Comparison of ENCODE assay signal across 24 cellular contexts in genomic region chr11:44510372-44510771, GRCh38. TPM values are rescaled to one million over a fixed set of nuclear protein-coding genes. Genes with fewer than 3 reads are reported as not detected.
DNase-seq lines count a peak whose midpoint lies in the region; ATAC-seq and TF ChIP-seq lines count a peak whose summit lies in the region.
"Had no signal": no experiment of that assay in that cellular context is flagged by ENCODE, and none has a peak within 500 bp of the region (broad histone marks: within the 10 kb centered on the region; RNA-seq: fewer than 3 reads in every experiment).

No MANE protein-coding gene starts in this region.

- no peak overlapping the region for H4K5ac ChIP-seq in IMR-90 (ENCODE audit: low read depth, low read length)

- ATAC-seq in IMR-90 (ENCODE audit: low read depth) (no peak), GM18505 (IDR thresholded peaks at IDR 0.05; ENCODE audit: unreplicated experiment) (no peak)
- no peak for ATAC-seq in activated CD4-positive, alpha-beta T cell treated with anti-CD3 and anti-CD28 coated beads for 36 hours
- ATAC-seq: CD8-positive, alpha-beta T cell; GM12878 had no signal

- peaks cover 16% of the 10 kb centered on the region for H3K27me3 Mint-ChIP-seq in neural progenitor cell (ENCODE audit: insufficient read depth, low read depth)
- peaks cover 7% of the 10 kb centered on the region for H3K27me3 Mint-ChIP-seq in activated CD4-positive, alpha-beta T cell treated with anti-CD3 and anti-CD28 coated beads for 36 hours

- H3K14ac ChIP-seq in IMR-90 (replicated peaks; ENCODE audit: low read depth, low read length): no peak overlapping the region

- H3K56ac ChIP-seq in IMR-90 (ENCODE audit: extremely low read depth, insufficient read depth, low read length): no peak overlapping the region

- H4K20me1 ChIP-seq in IMR-90 (ENCODE audit: insufficient read depth, low read length) (no peaks in the 10 kb centered on the region), neural progenitor cell (ENCODE audit: low read depth) (no peaks in the 10 kb centered on the region)
- H4K20me1 ChIP-seq: BLaER1 treated with 17β-estradiol and CSF1 and Interleukin-3, amounts not matched to agents 10 nM and 100 nM had no signal

- H3K18ac ChIP-seq in IMR-90 (ENCODE audit: low read depth, low read length): no peak overlapping the region

- H2BK20ac ChIP-seq in IMR-90 (ENCODE audit: low read depth, low read length): no peak overlapping the region

- H3K23ac ChIP-seq in IMR-90 (ENCODE audit: low read depth, low read length): no peak overlapping the region

- H3K9ac ChIP-seq in IMR-90 (ENCODE audit: low read depth, low read length): no peak overlapping the region
- H3K9ac ChIP-seq in neural progenitor cell: no peak overlapping the region
- H3K9ac ChIP-seq: BLaER1 treated with 17β-estradiol and CSF1 and Interleukin-3, amounts not matched to agents 10 nM and 100 nM had no signal

- no peak overlapping the region for H3K4ac ChIP-seq in IMR-90 (ENCODE audit: low read depth, low read length)

- POLR2A ChIA-PET in IMR-90 (lab: Charles Lee; ENCODE audit: unreplicated experiment): no interaction called here
- POLR2A ChIA-PET in A673 (lab: Charles Lee; ENCODE audit: low non-redundant PET): interaction anchor here (0.6 kb wide), 1 partner anchor 386 kb away, joined by 11 read pairs; no protein-coding TSS in a partner anchor
- POLR2A ChIA-PET in activated CD4-positive, alpha-beta T cell treated with anti-CD3 and anti-CD28 coated beads for 36 hours (lab: Charles Lee): no interaction called here

- no peak for TF ChIP-seq POLR2A in IMR-90 (IDR thresholded peaks at IDR 0.05; ENCODE audit: low read depth, low read length)
- no peak for TF ChIP-seq POLR2A in GM18505 (IDR thresholded peaks at IDR 0.05; ENCODE audit: borderline replicate concordance, extremely low read depth, insufficient read depth, insufficient read length)

- H3K9me1 ChIP-seq in IMR-90 (ENCODE audit: insufficient read depth, low read length): no peaks in the 10 kb centered on the region

- H3K79me2 ChIP-seq in neural progenitor cell (ENCODE audit: low read depth): no peaks in the 10 kb centered on the region

- H3K79me1 ChIP-seq in IMR-90 (ENCODE audit: low read depth in 1 of 2, low read length in 2 of 2): no peaks in the 10 kb centered on the region

- H3K27ac Mint-ChIP-seq in neural progenitor cell: peak overlapping the region; percentile 14
- no peak overlapping the region for H3K27ac Mint-ChIP-seq in activated CD4-positive, alpha-beta T cell treated with anti-CD3 and anti-CD28 coated beads for 36 hours
- H3K27ac Mint-ChIP-seq: B cell; CD4-positive, alpha-beta T cell; CD8-positive, alpha-beta T cell had no signal

- no peak for TF ChIP-seq CTCF in IMR-90 (conservative IDR thresholded peaks at IDR 0.05; ENCODE audit: low read depth, low read length)
- no peak for TF ChIP-seq CTCF in neural progenitor cell (IDR thresholded peaks at IDR 0.05)
- no peak for TF ChIP-seq CTCF in A673 (conservative IDR thresholded peaks at IDR 0.05; ENCODE audit: low read depth, low read length)

- dilution Hi-C loops in IMR-90 (cut with HindIII; ENCODE audit: low sequenced_read_pairs, unreplicated experiment): no loop called here

- H3K4me1 ChIP-seq in IMR-90 (ENCODE audit: control insufficient read depth, insufficient read depth, low read length) (no peaks in the 10 kb centered on the region), neural progenitor cell (peaks cover 8% of the 10 kb centered on the region), A673 (ENCODE audit: insufficient read depth, low read length, poor library complexity, severe bottlenecking) (peaks cover 6% of the 10 kb centered on the region)
- H3K4me1 ChIP-seq: Caco-2 had no signal

- no peak overlapping the region for H2AK5ac ChIP-seq in IMR-90 (ENCODE audit: low read depth, low read length)

- H2BK120ac ChIP-seq in IMR-90 (ENCODE audit: low read depth, low read length): no peak overlapping the region

- no peak for DNase-seq in IMR-90
- peak; percentile 20 for DNase-seq in NCI-H460 (ENCODE audit: extremely low read depth, low read depth)
- DNase-seq in neural progenitor cell (ENCODE audit: low spot score): no peak
- DNase-seq in NCI-H128 (lab: John Stamatoyannopoulos, UW; ENCODE audit: unreplicated experiment): no peak
- DNase-seq in A673 (ENCODE audit: low spot score): no peak
- DNase-seq in activated CD4-positive, alpha-beta T cell treated with anti-CD3 and anti-CD28 coated beads for 36 hours: no peak
- DNase-seq: 8988T; AML-193; Caco-2; Calu3; CD4-positive, alpha-beta T cell; CD8-positive, alpha-beta T cell; DMS 273 treated with DMSO at 0.1 percent for 48 hours; DMS153; DMS53; DMS79; DND-41; EL; GDM1 had no signal

- CTCF ChIA-PET in IMR-90 (lab: Yijun Ruan, JAX) (no interaction called here), A673 (lab: Charles Lee) (interaction anchor here (0.6 kb wide), 1 partner anchor 15 kb away, joined by 3 read pairs; no protein-coding TSS in a partner anchor)
- CTCF ChIA-PET in activated CD4-positive, alpha-beta T cell treated with anti-CD3 and anti-CD28 coated beads for 36 hours (lab: Charles Lee): no interaction called here

- H3K27me3 ChIP-seq in IMR-90 (ENCODE audit: control insufficient read depth, insufficient read depth, low read length) (peaks cover 33% of the 10 kb centered on the region), neural progenitor cell (no peaks in the 10 kb centered on the region), A673 (replicated peaks; ENCODE audit: insufficient read depth, low read depth, low read length, poor library complexity) (no peaks in the 10 kb centered on the region)
- H3K27me3 ChIP-seq: BLaER1 treated with 17β-estradiol and CSF1 and Interleukin-3, amounts not matched to agents 10 nM and 100 nM had no signal

- 72% methylated on average over 3 of the region's 11 CpGs; no CpG with 5 or more reads in 1 of the 2 experiments for WGBS in IMR-90 (ENCODE audit: extremely low coverage in 2 of 2, insufficient read length in 1 of 2), 2 experiments

- peaks cover 5% of the 10 kb centered on the region; the same call in 1 of the 2 replicates for H3K9me3 ChIP-seq in IMR-90 (ENCODE audit: control insufficient read depth, insufficient read depth, low read length)
- H3K9me3 ChIP-seq in neural progenitor cell (ENCODE audit: low read depth): no peaks in the 10 kb centered on the region
- no peaks in the 10 kb centered on the region for H3K9me3 ChIP-seq in A673 (ENCODE audit: low read depth, low read length, poor library complexity, severe bottlenecking)
- H3K9me3 ChIP-seq: Caco-2 had no signal

- no TSS peak for BruUV-seq in IMR-90 (replicated peaks; lab: Mats Ljungman, UMichigan)
- no TSS peak for BruUV-seq in A673 (replicated peaks; lab: Mats Ljungman, UMichigan)

- peaks cover 7% of the 10 kb centered on the region for H3K9me3 Mint-ChIP-seq in neural progenitor cell
- peaks cover 3% of the 10 kb centered on the region for H3K9me3 Mint-ChIP-seq in activated CD4-positive, alpha-beta T cell treated with anti-CD3 and anti-CD28 coated beads for 36 hours (ENCODE audit: low read depth)

- H3K4me2 ChIP-seq in IMR-90 (ENCODE audit: low read depth, low read length): no peak overlapping the region
- no peak overlapping the region for H3K4me2 ChIP-seq in neural progenitor cell

- H4K8ac ChIP-seq in IMR-90 (ENCODE audit: low read depth in 2 of 2, low read length in 2 of 2): no peak overlapping the region

- no peak overlapping the region for H2BK15ac ChIP-seq in IMR-90 (ENCODE audit: low read depth, low read length)

- H2AFZ ChIP-seq in IMR-90 (replicated peaks; ENCODE audit: low read length, poor library complexity) (peak overlapping the region; percentile 33), neural progenitor cell (replicated peaks) (no peak overlapping the region)

- H3K4me1 Mint-ChIP-seq in neural progenitor cell: peaks cover 14% of the 10 kb centered on the region
- no peaks in the 10 kb centered on the region for H3K4me1 Mint-ChIP-seq in activated CD4-positive, alpha-beta T cell treated with anti-CD3 and anti-CD28 coated beads for 36 hours
- H3K4me1 Mint-ChIP-seq: B cell had no signal

- no peak overlapping the region for H3K4me3 Mint-ChIP-seq in neural progenitor cell
- H3K4me3 Mint-ChIP-seq in activated CD4-positive, alpha-beta T cell treated with anti-CD3 and anti-CD28 coated beads for 36 hours: no peak overlapping the region
- H3K4me3 Mint-ChIP-seq: B cell; CD4-positive, alpha-beta T cell; CD8-positive, alpha-beta T cell had no signal

- H3K36me3 ChIP-seq in IMR-90 (ENCODE audit: control insufficient read depth, insufficient read depth, low read length) (no peaks in the 10 kb centered on the region), neural progenitor cell (no peaks in the 10 kb centered on the region), A673 (ENCODE audit: insufficient read depth, low read length, poor library complexity, severe bottlenecking) (no peaks in the 10 kb centered on the region)
- H3K36me3 ChIP-seq: BLaER1 treated with 17β-estradiol and CSF1 and Interleukin-3, amounts not matched to agents 10 nM and 100 nM had no signal

- H3K4me3 ChIP-seq in IMR-90 (ENCODE audit: insufficient read depth, low read depth, low read length): no peak overlapping the region
- no peak overlapping the region for H3K4me3 ChIP-seq in neural progenitor cell
- H3K4me3 ChIP-seq in A673 (ENCODE audit: low read depth, low read length, poor library complexity, severe bottlenecking): no peak overlapping the region
- H3K4me3 ChIP-seq: BLaER1 treated with 17β-estradiol and CSF1 and Interleukin-3, amounts not matched to agents 10 nM and 100 nM; GM12878 had no signal

- H2BK5ac ChIP-seq in IMR-90 (ENCODE audit: low read depth, low read length, poor library complexity, severe bottlenecking): no peak overlapping the region

- H2AK9ac ChIP-seq in IMR-90 (replicated peaks; ENCODE audit: low read depth, low read length, poor library complexity): no peak overlapping the region

- H3K27ac ChIP-seq in IMR-90 (ENCODE audit: insufficient read depth, low read length) (no peak overlapping the region), neural progenitor cell (no peak overlapping the region), A673 (ENCODE audit: low read depth, low read length, poor library complexity, severe bottlenecking) (no peak overlapping the region)
- H3K27ac ChIP-seq: BLaER1 treated with 17β-estradiol and CSF1 and Interleukin-3, amounts not matched to agents 10 nM and 100 nM; C4-2B had no signal

- H4K91ac ChIP-seq in IMR-90 (ENCODE audit: insufficient read depth, low read depth, low read length): no peak overlapping the region

- H3K36me3 Mint-ChIP-seq in neural progenitor cell: no peaks in the 10 kb centered on the region
- no peaks in the 10 kb centered on the region for H3K36me3 Mint-ChIP-seq in activated CD4-positive, alpha-beta T cell treated with anti-CD3 and anti-CD28 coated beads for 36 hours (ENCODE audit: low read depth)
- H3K36me3 Mint-ChIP-seq: CD8-positive, alpha-beta T cell had no signal

- in situ Hi-C loops in IMR-90 (cut with MboI; ENCODE audit: low sequenced_read_pairs): no loop called here

- peaks cover 11% of the 10 kb centered on the region for H3F3A ChIP-seq in neural progenitor cell (ENCODE audit: low read depth)

- TF ChIP-seq RAD21 in IMR-90 (IDR thresholded peaks at IDR 0.05; ENCODE audit: low read length): no peak

- intact Hi-C loops in IMR-90 (cut with micrococcal nuclease) (no loop called here), A673 (cut with micrococcal nuclease; ENCODE audit: unreplicated experiment) (no loop called here)
- intact Hi-C loops in activated CD4-positive, alpha-beta T cell treated with anti-CD3 and anti-CD28 coated beads for 36 hours (cut with DNase I, micrococcal nuclease): no loop called here

RNA-seq across cellular contexts. Expression of gene CD82, which starts 55.1 kb away (rescaled TPM):
- total RNA-seq in IMR-90 (2012; rRNA removed): 18.9 and 32.8 TPM in 2 replicates
- 46.1 and 49.4 TPM in 2 replicates for polyA plus RNA-seq in IMR-90 (2012; rRNA removed)
- 45.9 and 112 TPM in 2 replicates for polyA plus RNA-seq in IMR-90 (2012; cell fraction: cytosol; rRNA removed)
- 14.7 and 27.3 TPM in 2 replicates for polyA plus RNA-seq in IMR-90 (2012; cell fraction: nucleus; rRNA removed; ENCODE audit: low replicate concordance)
- 0.17 and 0.52 TPM in 2 replicates for total RNA-seq in NCI-H460 (2014; rRNA removed; shearing (Covaris generic))
- polyA plus RNA-seq in NCI-H460 (2014; cell fraction: nucleus; rRNA removed): 0.54 TPM in 1 of 2 replicates, not detected in the other
- 8.8 and 16.2 TPM in 2 replicates for total RNA-seq in neural progenitor cell (ENCODE audit: low replicate concordance)
- total RNA-seq in A673 (2021): 8.2 and 16.0 TPM in 2 replicates
- 100 to 1,000 TPM; 239 to 272 TPM for total RNA-seq in activated CD4-positive, alpha-beta T cell treated with anti-CD3 and anti-CD28 coated beads for 36 hours
